In the genomic region with DNA sequence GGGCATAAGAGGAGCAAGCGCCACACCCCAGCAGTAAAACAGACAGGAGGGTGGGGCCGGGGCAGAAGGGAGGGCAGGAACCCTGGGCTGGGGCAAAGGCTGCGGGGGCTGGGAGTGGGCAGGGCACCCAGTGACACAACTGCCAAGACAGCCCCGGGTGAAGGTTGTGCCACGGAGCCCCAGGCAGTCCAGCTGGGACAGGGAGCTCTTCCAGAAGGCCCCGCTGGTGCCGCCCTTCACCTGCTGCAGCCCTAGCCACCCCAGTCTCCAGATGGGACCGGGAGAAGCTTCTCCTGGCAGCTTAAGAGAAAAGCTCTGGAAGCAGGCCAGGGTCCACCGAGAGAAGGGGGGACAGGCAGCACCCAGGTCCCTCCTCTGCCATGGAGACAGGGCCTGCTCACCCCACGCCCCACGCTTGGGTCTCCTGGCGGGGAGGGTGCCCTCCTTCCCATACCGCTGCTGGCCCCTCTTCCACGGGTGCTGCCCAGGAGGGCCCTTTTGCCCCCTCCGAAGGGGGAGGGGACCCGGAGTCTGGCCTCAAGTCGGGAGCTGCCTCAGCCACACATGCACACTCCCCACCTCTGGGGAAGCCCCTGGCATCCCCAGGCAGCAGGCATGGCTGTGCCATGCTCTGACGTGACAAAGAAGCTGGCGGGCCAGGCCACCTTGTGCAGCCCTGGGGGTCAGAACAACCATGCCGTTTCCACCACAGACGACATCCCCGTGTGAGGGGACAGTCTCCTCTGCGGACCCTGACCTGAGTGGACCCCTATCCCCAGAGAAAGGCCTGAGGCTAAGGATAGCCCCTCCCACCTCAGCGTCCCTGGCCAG, we compare ENCODE assay signal across 8 cellular contexts. TPM values are rescaled to one million over a fixed set of nuclear protein-coding genes. Genes with fewer than 3 reads are reported as not detected.
DNase-seq lines count a peak whose midpoint lies in the region; ATAC-seq and TF ChIP-seq lines count a peak whose summit lies in the region.

No MANE protein-coding gene starts in this region.

- H3K27me3 ChIP-seq in A673 (replicated peaks; ENCODE audit: insufficient read depth, low read depth, low read length, poor library complexity): no peaks in the 10 kb centered on the region
- no peaks in the 10 kb centered on the region for H3K27me3 ChIP-seq in mammary epithelial cell (ENCODE audit: insufficient read depth, low read length)
- no peaks in the 10 kb centered on the region for H3K27me3 ChIP-seq in muscle layer of duodenum (ENCODE audit: low read depth, low read length)

- H3K9me3 ChIP-seq in A673 (ENCODE audit: low read depth, low read length, poor library complexity, severe bottlenecking): no peaks in the 10 kb centered on the region
- H3K9me3 ChIP-seq in mammary epithelial cell (replicated peaks; ENCODE audit: insufficient read depth, low read length): no peaks in the 10 kb centered on the region
- H3K9me3 ChIP-seq in muscle layer of duodenum (ENCODE audit: control insufficient read depth in 1 of 2, low read length in 2 of 2): no peaks in the 10 kb centered on the region

- no peaks in the 10 kb centered on the region; the same call in 1 of the 2 replicates for H3K36me3 Mint-ChIP-seq in HFFc6 (ENCODE audit: low read depth)

- intact Hi-C loops in A673 (cut with micrococcal nuclease; ENCODE audit: unreplicated experiment): no loop called here
- intact Hi-C loops in mammary epithelial cell (cut with micrococcal nuclease): no loop called here

- peak overlapping the region; percentile 95 for H3K4me2 ChIP-seq in mammary epithelial cell (ENCODE audit: insufficient read depth, low read depth, low read length)

- H3K4me3 ChIP-seq in A673 (ENCODE audit: low read depth, low read length, poor library complexity, severe bottlenecking) (peak overlapping the region; percentile 76), mammary epithelial cell (replicated peaks in 1 of 3; ENCODE audit: insufficient read depth in 1 of 3, low read depth in 2 of 3, low read length in 3 of 3) (peak overlapping the region; percentile 71 to 86 (median 82)), muscle layer of duodenum (ENCODE audit: low read depth in 1 of 2, low read length in 2 of 2) (peak overlapping the region; percentile 52 to 89)

- no peak for ATAC-seq in GM21423 (IDR thresholded peaks at IDR 0.05; ENCODE audit: unreplicated experiment)
- no peak for ATAC-seq in GM19463 (IDR thresholded peaks at IDR 0.05; ENCODE audit: unreplicated experiment)

- no peaks in the 10 kb centered on the region for H3K27me3 Mint-ChIP-seq in HFFc6 (ENCODE audit: insufficient read depth)

- dilution Hi-C loops in mammary epithelial cell (cut with HindIII; ENCODE audit: low sequenced_read_pairs): loop anchor here (5.0 to 10.0 kb wide), 6 partner anchors 75 to 675 kb away; no protein-coding TSS in a partner anchor

- WGBS in mammary epithelial cell (ENCODE audit: low coverage, missing lambda C conversion rate): 27% methylated on average over 16 of the region's 24 CpGs

- DNase-seq in A673 (ENCODE audit: low spot score): no peak
- no peak for DNase-seq in HFFc6
- DNase-seq in mammary epithelial cell: no peak
- DNase-seq in NAMALWA (ENCODE audit: low spot score): no peak
- no peak for DNase-seq in dedifferentiated amniotic fluid mesenchymal stem cell (ENCODE audit: extremely low spot score)

- TF ChIP-seq CTCF in A673 (conservative IDR thresholded peaks at IDR 0.05; ENCODE audit: low read depth, low read length): no peak
- TF ChIP-seq CTCF in HFFc6 (IDR thresholded peaks at IDR 0.05): no peak
- no peak for TF ChIP-seq CTCF in mammary epithelial cell (conservative IDR thresholded peaks at IDR 0.05 in 1 of 2, IDR thresholded peaks at IDR 0.05 in 1 of 2; ENCODE audit: extremely low read depth in 1 of 2, insufficient read depth in 1 of 2, low read depth in 1 of 2, low read length in 2 of 2)

- BruUV-seq in A673 (replicated peaks; lab: Mats Ljungman, UMichigan): no TSS peak
- BruUV-seq in mammary epithelial cell (replicated peaks; lab: Mats Ljungman, UMichigan): no TSS peak

- H3K4me1 Mint-ChIP-seq in HFFc6 (ENCODE audit: low read depth): peaks cover 7% of the 10 kb centered on the region

- no peak overlapping the region for H3K27ac Mint-ChIP-seq in HFFc6

- CTCF ChIA-PET in A673 (lab: Charles Lee) (no interaction called here), mammary epithelial cell (lab: Charles Lee; ENCODE audit: low non-redundant PET) (no interaction called here)

- H3K4me1 ChIP-seq in A673 (ENCODE audit: insufficient read depth, low read length, poor library complexity, severe bottlenecking): no peaks in the 10 kb centered on the region
- H3K4me1 ChIP-seq in mammary epithelial cell (ENCODE audit: insufficient read depth, low read length): peaks cover 25% of the 10 kb centered on the region
- peaks cover 0 to 30% of the 10 kb centered on the region in 2 donors for H3K4me1 ChIP-seq in muscle layer of duodenum (ENCODE audit: control insufficient read depth in 1 of 2, insufficient read depth in 2 of 2, low read length in 2 of 2)

- H3K27ac ChIP-seq in A673 (ENCODE audit: low read depth, low read length, poor library complexity, severe bottlenecking): no peak overlapping the region
- H3K27ac ChIP-seq in mammary epithelial cell (ENCODE audit: insufficient read depth, low read depth, low read length): no peak overlapping the region
- no peak overlapping the region for H3K27ac ChIP-seq in muscle layer of duodenum (ENCODE audit: low read length)

- POLR2A ChIA-PET in A673 (lab: Charles Lee; ENCODE audit: low non-redundant PET): no interaction called here

- H2AFZ ChIP-seq in mammary epithelial cell (ENCODE audit: low read depth, low read length): peak overlapping the region; percentile 89

- no peaks in the 10 kb centered on the region for H4K20me1 ChIP-seq in mammary epithelial cell (ENCODE audit: insufficient read depth, low read length)

- H3K9me3 Mint-ChIP-seq in HFFc6: no peaks in the 10 kb centered on the region

- in situ Hi-C loops in mammary epithelial cell (cut with MboI; ENCODE audit: low sequenced_read_pairs in 2 of 2): no loop called here

- H3K36me3 ChIP-seq in A673 (ENCODE audit: insufficient read depth, low read length, poor library complexity, severe bottlenecking): no peaks in the 10 kb centered on the region
- H3K36me3 ChIP-seq in mammary epithelial cell (ENCODE audit: insufficient read depth, low read length): no peaks in the 10 kb centered on the region
- H3K36me3 ChIP-seq in muscle layer of duodenum (ENCODE audit: control insufficient read depth in 1 of 2, insufficient read depth in 2 of 2, low read length in 2 of 2): no peaks in the 10 kb centered on the region

- H3K79me2 ChIP-seq in mammary epithelial cell (ENCODE audit: insufficient read depth, low read length): peaks cover 20% of the 10 kb centered on the region

- no peak overlapping the region for H3K9ac ChIP-seq in mammary epithelial cell (ENCODE audit: insufficient read depth, low read length)

- peak overlapping the region; percentile 73 for H3K4me3 Mint-ChIP-seq in HFFc6

RNA-seq across cellular contexts. Expression of gene DGKQ, which starts 1.5 kb away (rescaled TPM):
- 8.8 and 10.8 TPM in 2 replicates for total RNA-seq in A673 (2021)
- total RNA-seq in HFFc6 (2021; fragmentation: NEBNext Ultra II Directional; extraction: Animal tissue kit (Norgen Biotek cat#: 25700)): 10 to 100 TPM; 11.3 to 14.9 (median 13.1) TPM
- total RNA-seq in mammary epithelial cell: 10 to 100 TPM; 13.7 to 13.8 TPM
- 6.8 TPM for polyA plus RNA-seq in mammary epithelial cell
- 4.2 TPM for polyA minus RNA-seq in mammary epithelial cell

RNA-seq across cellular contexts. Expression of gene IDUA, which starts 15.0 kb away (rescaled TPM):
- 12.0 and 12.3 TPM in 2 replicates for total RNA-seq in A673 (2021)
- 10 to 100 TPM; 20.9 to 40.3 (median 23.3) TPM for total RNA-seq in HFFc6 (2021; fragmentation: NEBNext Ultra II Directional; extraction: Animal tissue kit (Norgen Biotek cat#: 25700))
- 10 to 100 TPM; 17.8 to 30.8 TPM for total RNA-seq in mammary epithelial cell
- polyA plus RNA-seq in mammary epithelial cell: 4.2 TPM
- 0.98 TPM for polyA minus RNA-seq in mammary epithelial cell

RNA-seq across cellular contexts. Expression of gene SLC26A1, which starts 21.3 kb away (rescaled TPM):
- total RNA-seq in A673 (2021) (0.22 and 0.30 TPM in 2 replicates), mammary epithelial cell (not detected)
- total RNA-seq in HFFc6 (2021; fragmentation: NEBNext Ultra II Directional; extraction: Animal tissue kit (Norgen Biotek cat#: 25700)): under 1 TPM in 3 of 6 experiments, not detected in 3; 0.16 to 0.38 (median 0.19) TPM
- not detected for polyA plus RNA-seq in mammary epithelial cell
- polyA minus RNA-seq in mammary epithelial cell: not detected

RNA-seq across cellular contexts. Expression of gene FGFRL1, which starts 39.5 kb away (rescaled TPM):
- total RNA-seq in A673 (2021) (30.4 and 40.8 TPM in 2 replicates), mammary epithelial cell (10 to 100 TPM; 12.8 to 15.0 TPM)
- 10 to 100 TPM; 15.4 to 40.8 (median 17.3) TPM for total RNA-seq in HFFc6 (2021; fragmentation: NEBNext Ultra II Directional; extraction: Animal tissue kit (Norgen Biotek cat#: 25700))
- 43.7 TPM for polyA plus RNA-seq in mammary epithelial cell
- polyA minus RNA-seq in mammary epithelial cell: 37.0 TPM

RNA-seq across cellular contexts. Expression of gene TMEM175, which starts 39.6 kb away (rescaled TPM):
- total RNA-seq in A673 (2021) (10.0 and 12.1 TPM in 2 replicates), mammary epithelial cell (10 to 100 TPM; 12.0 to 21.5 TPM)
- 10 to 100 TPM; 27.8 to 41.8 (median 34.1) TPM for total RNA-seq in HFFc6 (2021; fragmentation: NEBNext Ultra II Directional; extraction: Animal tissue kit (Norgen Biotek cat#: 25700))
- 13.8 TPM for polyA plus RNA-seq in mammary epithelial cell
- polyA minus RNA-seq in mammary epithelial cell: 50.0 TPM
